In the genomic region with DNA sequence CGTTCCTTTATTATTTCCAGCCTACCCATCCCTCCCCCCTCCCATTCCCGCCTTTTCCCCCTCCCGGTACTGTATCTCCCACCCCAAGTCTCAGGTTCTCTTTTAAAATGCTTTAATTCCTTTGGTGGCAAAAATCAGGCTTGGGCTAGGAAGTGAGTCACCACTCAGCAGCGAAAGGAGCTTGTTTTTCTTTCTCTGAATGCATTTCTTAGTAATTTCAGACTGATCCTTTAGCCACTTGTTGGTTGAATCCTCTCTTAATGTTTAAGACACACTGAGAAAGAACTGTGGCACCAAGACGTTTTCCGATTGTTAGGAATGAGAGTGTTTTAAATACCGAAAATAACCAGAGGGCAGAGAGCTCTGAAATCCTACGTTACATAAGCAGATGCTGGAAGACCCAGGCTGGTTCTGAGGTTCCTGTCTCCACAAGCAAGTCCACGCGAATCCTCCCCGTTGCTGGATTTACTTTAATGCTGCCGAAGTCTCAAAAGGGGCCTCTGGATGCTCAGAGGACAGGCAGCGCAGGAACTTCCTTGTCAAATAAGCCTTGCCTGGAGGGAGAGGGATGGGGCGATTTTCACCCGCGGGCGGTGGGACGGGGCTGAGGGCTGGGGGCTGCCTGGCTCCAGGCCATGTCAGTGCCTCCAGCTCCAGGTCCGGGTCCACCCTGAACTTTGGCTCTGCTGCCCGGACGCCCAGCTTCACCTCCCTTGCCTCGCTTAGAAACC, we compare ENCODE assay signal across 8 cellular contexts. TPM values are rescaled to one million over a fixed set of nuclear protein-coding genes. Genes with fewer than 3 reads are reported as not detected.
DNase-seq lines count a peak whose midpoint lies in the region; ATAC-seq and TF ChIP-seq lines count a peak whose summit lies in the region.

No MANE protein-coding gene starts in this region.

- DNase-seq in AG08395 (ENCODE audit: low spot score) (peak; percentile 55), ecto neural progenitor cell (ENCODE audit: low spot score) (peak; percentile 62), cortex of kidney (lab: John Stamatoyannopoulos, UW) (no peak), NK-92 (lab: John Stamatoyannopoulos, UW; ENCODE audit: unreplicated experiment) (no peak)

- H3K36me3 ChIP-seq in mesodermal cell (ENCODE audit: control insufficient read depth, insufficient read depth, low read length), result no peaks in the 10 kb centered on the region

- 1% methylated on average over 14 to 15 of the region's 22 CpGs for WGBS in mesodermal cell (ENCODE audit: insufficient coverage in 2 of 2), 2 experiments

- no peak for ATAC-seq in GM19023 (IDR thresholded peaks at IDR 0.05; ENCODE audit: unreplicated experiment)
- ATAC-seq in esophagus mucosa, result no peak

- peak overlapping the region; percentile 46 for H3K4me3 ChIP-seq in mesodermal cell (ENCODE audit: extremely low read depth, insufficient read depth, low read length, poor library complexity, severe bottlenecking)

- peaks cover 43% of the 10 kb centered on the region for H3K4me1 ChIP-seq in mesodermal cell (ENCODE audit: control insufficient read depth, insufficient read depth, low read length, poor library complexity, severe bottlenecking)

- H3K9me3 ChIP-seq in mesodermal cell (ENCODE audit: control insufficient read depth, low read length), result no peaks in the 10 kb centered on the region

- no peak for TF ChIP-seq RAD21 in Ishikawa (IDR thresholded peaks at IDR 0.05; ENCODE audit: low read depth)

- no peak for TF ChIP-seq EP300 in Ishikawa (IDR thresholded peaks at IDR 0.05; ENCODE audit: borderline replicate concordance)

- peak overlapping the region; percentile 92 for H3K27ac ChIP-seq in mesodermal cell (ENCODE audit: low read depth, low read length, severe bottlenecking)

TF ChIP-seq in Ishikawa, 13 proteins besides CTCF, POLR2A, EP300 and RAD21:
- TF ChIP-seq YY1 (IDR thresholded peaks at IDR 0.05; ENCODE audit: low read depth), result no peak
- 0 out of 2 replicates have a peak, but pooled peaks have one; percentile 26 for TF ChIP-seq TAF1 (IDR thresholded peaks at IDR 0.05; ENCODE audit: low read depth)
- TF ChIP-seq, protein P1, sequence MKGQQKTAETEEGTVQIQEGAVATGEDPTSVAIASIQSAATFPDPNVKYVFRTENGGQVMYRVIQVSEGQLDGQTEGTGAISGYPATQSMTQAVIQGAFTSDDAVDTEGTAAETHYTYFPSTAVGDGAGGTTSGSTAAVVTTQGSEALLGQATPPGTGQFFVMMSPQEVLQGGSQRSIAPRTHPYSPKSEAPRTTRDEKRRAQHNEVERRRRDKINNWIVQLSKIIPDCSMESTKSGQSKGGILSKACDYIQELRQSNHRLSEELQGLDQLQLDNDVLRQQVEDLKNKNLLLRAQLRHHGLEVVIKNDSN (IDR thresholded peaks at IDR 0.05), result no peak

RNA-seq across cellular contexts. Expression of a gene that starts 0.8 kb away (rescaled TPM):
- 29.2 TPM for polyA plus RNA-seq in mesodermal cell (2013, experiment 1 of 2)
- 21.6 TPM for polyA plus RNA-seq in mesodermal cell (2013, experiment 2 of 2)
- total RNA-seq in esophagus mucosa, result 2.2 TPM

Comparison
In these comparisons a context has a peak if more than half of its experiments do, and no peak if none do; other contexts are left out.
1. DNase-seq: peak in AG08395 (single experiment) and ecto neural progenitor cell (single experiment); none in cortex of kidney (single experiment) and NK-92 (single experiment).